In genomic region chrX:9285342-9285771, GRCh38 we compare ENCODE assay signal across 1 cellular context.
TF ChIP-seq lines count a peak whose summit lies in the region.

No MANE protein-coding gene starts in this region.

TF ChIP-seq in WTC11, 78 proteins besides CTCF, POLR2A, EP300 and RAD21 (continued from another document):
- TF ChIP-seq AR (CRISPR knock-in tag; IDR thresholded peaks at IDR 0.05): no peak
